8 cellular contexts compared by ENCODE assay signal in genomic region chr2:173354601-173355131, GRCh38. TPM values are rescaled to one million over a fixed set of nuclear protein-coding genes. Genes with fewer than 3 reads are reported as not detected.
DNase-seq lines count a peak whose midpoint lies in the region; ATAC-seq lines count a peak whose summit lies in the region.

Gene CDCA7 (plus strand): TSS chr2:173354872. CDS start chr2:173354964, 92 bp downstream.

- intact Hi-C loops in activated CD4-positive, alpha-beta T cell treated with anti-CD3 and anti-CD28 coated beads for 36 hours (cut with DNase I, micrococcal nuclease): loop anchor here (1.0 to 10.0 kb wide), 7 partner anchors 67 to 982 kb away; partner anchors contain the start of genes MAP3K20 (in 2 of the 2) and SP3 (in 1 of the 2)

- POLR2A ChIA-PET in activated CD4-positive, alpha-beta T cell treated with anti-CD3 and anti-CD28 coated beads for 36 hours (lab: Charles Lee): interaction anchor here (0.6 kb wide), 2 partner anchors 183 to 206 kb away, joined by 3 read pairs; no protein-coding TSS in a partner anchor

- H3K9me3 Mint-ChIP-seq in activated CD4-positive, alpha-beta T cell treated with anti-CD3 and anti-CD28 coated beads for 36 hours (ENCODE audit: low read depth): no peaks in the 10 kb centered on the region

- peak within 1 kb of the TSS; percentile 87 for H3K4me3 Mint-ChIP-seq in activated CD4-positive, alpha-beta T cell treated with anti-CD3 and anti-CD28 coated beads for 36 hours

- peak; percentile 77 to 79 for DNase-seq in AML-193 (lab: John Stamatoyannopoulos, UW)
- DNase-seq in NCI-H345 treated with DMSO at 0.1 percent for 48 hours (lab: John Stamatoyannopoulos, UW; ENCODE audit: unreplicated experiment): peak; percentile 82
- DNase-seq in activated CD4-positive, alpha-beta T cell treated with anti-CD3 and anti-CD28 coated beads for 36 hours: peak; percentile 86
- DNase-seq in ecto neural progenitor cell (ENCODE audit: low spot score): peak; percentile 91
- peak; percentile 68 to 86 for DNase-seq in lung microvascular endothelial cell (ENCODE audit: low read depth in 2 of 2)
- peak; percentile 65 to 70 for DNase-seq in stimulated activated CD8-positive, alpha-beta memory T cell treated with anti-CD3 and anti-CD28 coated beads, Interleukin-2, amount 100 ng/mL, for 48 hours (ENCODE audit: low read depth in 2 of 2)

- H3K36me3 Mint-ChIP-seq in activated CD4-positive, alpha-beta T cell treated with anti-CD3 and anti-CD28 coated beads for 36 hours (ENCODE audit: low read depth): peaks cover 30% of the 10 kb centered on the region

- H3K4me1 Mint-ChIP-seq in activated CD4-positive, alpha-beta T cell treated with anti-CD3 and anti-CD28 coated beads for 36 hours: peaks cover 37% of the 10 kb centered on the region

- CTCF ChIA-PET in activated CD4-positive, alpha-beta T cell treated with anti-CD3 and anti-CD28 coated beads for 36 hours (lab: Charles Lee): no interaction called here

- peak; percentile 61 for ATAC-seq in GM18909 (IDR thresholded peaks at IDR 0.05; ENCODE audit: poor library complexity, unreplicated experiment)
- peak; percentile 59 for ATAC-seq in HG03135 (IDR thresholded peaks at IDR 0.05; ENCODE audit: unreplicated experiment)
- peak; percentile 68 for ATAC-seq in activated CD4-positive, alpha-beta T cell treated with anti-CD3 and anti-CD28 coated beads for 36 hours

- H3K27me3 Mint-ChIP-seq in activated CD4-positive, alpha-beta T cell treated with anti-CD3 and anti-CD28 coated beads for 36 hours: peaks cover 46% of the 10 kb centered on the region

- H3K27ac Mint-ChIP-seq in activated CD4-positive, alpha-beta T cell treated with anti-CD3 and anti-CD28 coated beads for 36 hours: peak within 1 kb of the TSS; percentile 97

RNA-seq across cellular contexts. Expression of gene CDCA7, which starts in this region (rescaled TPM):
- total RNA-seq in activated CD4-positive, alpha-beta T cell treated with anti-CD3 and anti-CD28 coated beads for 36 hours: 10 to 100 TPM; 80.4 to 88.2 TPM
- 1.8 and 3.9 TPM in 2 replicates for total RNA-seq in lung microvascular endothelial cell

Comparison
In these comparisons a context has a peak if more than half of its experiments do, and no peak if none do; other contexts are left out.
1. Peak in every context shown above with its lines: DNase-seq and ATAC-seq.
2. RNA of gene CDCA7 (total RNA-seq): 80.4 to 88.2 TPM in activated CD4-positive, alpha-beta T cell treated with anti-CD3 and anti-CD28 coated beads for 36 hours; 1.8 to 3.9 TPM in lung microvascular endothelial cell; every median in the first group is over 10 times any median in the second.